Comparison of ENCODE assay signal across 14 cellular contexts in genomic region chr6:43468748-43469681, GRCh38. TPM values are rescaled to one million over a fixed set of nuclear protein-coding genes. Genes with fewer than 3 reads are reported as not detected.
DNase-seq lines count a peak whose midpoint lies in the region; FAIRE-seq and TF ChIP-seq lines count a peak whose summit lies in the region.
"Had no signal": no experiment of that assay in that cellular context is flagged by ENCODE, and none has a peak within 500 bp of the region (broad histone marks: within the 10 kb centered on the region; RNA-seq: fewer than 3 reads in every experiment).

No MANE protein-coding gene starts in this region.

- no peak overlapping the region for H3K9ac ChIP-seq in neuronal stem cell (ENCODE audit: low read depth, low read length, poor library complexity)

- peak; percentile 60 for FAIRE-seq in bronchial epithelial cell (lab: Jason Lieb, UNC)
- FAIRE-seq: astrocyte had no signal

- TF ChIP-seq CTCF in bronchial epithelial cell (IDR thresholded peaks at IDR 0.05; ENCODE audit: insufficient read depth, low read length, severe bottlenecking) = no peak

- H3K4me2 ChIP-seq in neuronal stem cell (ENCODE audit: insufficient read depth, low read length, poor library complexity, severe bottlenecking) = no peak overlapping the region

- H2BK120ac ChIP-seq in neuronal stem cell (ENCODE audit: low read depth, low read length) = peak overlapping the region; percentile 11

- H3K4me1 ChIP-seq in neuronal stem cell (ENCODE audit: control insufficient read depth in 2 of 2, insufficient read depth in 1 of 2, low read depth in 1 of 2, low read length in 2 of 2) = peaks cover 9% of the 10 kb centered on the region in 2 donors
- H3K4me1 ChIP-seq: HAP-1, tibial artery had no signal

- H3K27me3 ChIP-seq in bronchial epithelial cell (ENCODE audit: control insufficient read depth, insufficient read depth, low read length) (no peaks in the 10 kb centered on the region), neuronal stem cell (ENCODE audit: control insufficient read depth in 3 of 3, insufficient read depth in 3 of 3, low read depth in 1 of 3, low read length in 3 of 3) (peaks cover 0 to 23% (median 0%) of the 10 kb centered on the region in 3 experiments)

- peak overlapping the region; percentile 76 for H3K18ac ChIP-seq in neuronal stem cell (ENCODE audit: low read length)

- H2AFZ ChIP-seq in neuronal stem cell (ENCODE audit: low read length) = peak overlapping the region; percentile 86

- no peaks in the 10 kb centered on the region for H3K79me1 ChIP-seq in neuronal stem cell (ENCODE audit: low read depth, low read length)

- H4K91ac ChIP-seq in neuronal stem cell (ENCODE audit: low read depth, low read length, poor library complexity) = no peak overlapping the region

- H3K36me3 ChIP-seq in bronchial epithelial cell (ENCODE audit: control insufficient read depth, insufficient read depth, low read length) (no peaks in the 10 kb centered on the region), neuronal stem cell (replicated peaks in 1 of 2; ENCODE audit: control insufficient read depth in 2 of 2, insufficient read depth in 2 of 2, low read length in 2 of 2) (no peaks in the 10 kb centered on the region)
- H3K36me3 ChIP-seq: HAP-1, tibial artery had no signal

- H3K4ac ChIP-seq in neuronal stem cell (ENCODE audit: low read length) = no peak overlapping the region

- H2BK5ac ChIP-seq in neuronal stem cell (ENCODE audit: low read length) = peak overlapping the region; percentile 45

- H3K4me3 ChIP-seq in bronchial epithelial cell (ENCODE audit: low read depth, low read length) = no peak overlapping the region
- H3K4me3 ChIP-seq in neuronal stem cell (ENCODE audit: low read length in 2 of 2) = no peak overlapping the region
- H3K4me3 ChIP-seq: HAP-1, tibial artery had no signal

- H2BK15ac ChIP-seq in neuronal stem cell (ENCODE audit: low read length) = peak overlapping the region; percentile 22

- no peak overlapping the region for H3K14ac ChIP-seq in neuronal stem cell (ENCODE audit: low read length)

- H3K27ac ChIP-seq in neuronal stem cell (replicated peaks; ENCODE audit: low read length) = no peak overlapping the region
- H3K27ac ChIP-seq: 22Rv1, tibial artery had no signal

- H3K23ac ChIP-seq in neuronal stem cell (ENCODE audit: low read depth, low read length, poor library complexity) = no peak overlapping the region

- H2AK5ac ChIP-seq in neuronal stem cell (ENCODE audit: low read depth, low read length) = no peak overlapping the region

- H3K9me3 ChIP-seq in neuronal stem cell (replicated peaks in 1 of 2; ENCODE audit: control insufficient read depth in 2 of 2, insufficient read depth in 1 of 2, low read depth in 1 of 2, low read length in 2 of 2) = peaks cover 0 to 2% of the 10 kb centered on the region in 2 donors
- H3K9me3 ChIP-seq: HAP-1, tibial artery had no signal

- no CpG with 5 or more reads among the region's 13 CpGs for WGBS in neuronal stem cell (ENCODE audit: extremely low coverage in 2 of 2, insufficient read length in 2 of 2, insufficient replicate concordance in 1 of 2), 2 donors

- no peak overlapping the region for H2BK12ac ChIP-seq in neuronal stem cell (ENCODE audit: low read length)

- peak overlapping the region; percentile 66 for H4K8ac ChIP-seq in neuronal stem cell (ENCODE audit: low read depth, low read length)

- DNase-seq in NCI-H2081 (lab: John Stamatoyannopoulos, UW) (peak; percentile 10 to 66), NCI-H2081 treated with DMSO at 0.1 percent for 48 hours (lab: John Stamatoyannopoulos, UW) (no peak), bronchial epithelial cell (ENCODE audit: low read depth) (no peak), neuronal stem cell (ENCODE audit: low spot score) (no peak), NCI-H187 (lab: John Stamatoyannopoulos, UW) (no peak), NCI-H524 treated with DMSO at 0.1 percent for 48 hours (lab: John Stamatoyannopoulos, UW) (no peak)
- DNase-seq: activated naive CD4-positive, alpha-beta T cell; DMS 273 treated with DMSO at 0.1 percent for 48 hours; erythroblast; SHP77; tibial artery had no signal

RNA-seq across cellular contexts. Expression of gene TJAP1, which starts 8.4 kb away (rescaled TPM):
- total RNA-seq in bronchial epithelial cell = 6.1 and 6.6 TPM in 2 replicates
- polyA plus RNA-seq in neuronal stem cell (2013, experiment 1 of 2) = 30.3 TPM
- 28.9 TPM for polyA plus RNA-seq in neuronal stem cell (2013, experiment 2 of 2)

RNA-seq across cellular contexts. Expression of gene DLK2, which starts 13.7 kb away (rescaled TPM):
- total RNA-seq in bronchial epithelial cell = 4.1 and 8.2 TPM in 2 replicates
- polyA plus RNA-seq in neuronal stem cell (2013, experiment 1 of 2) = 1.5 TPM
- polyA plus RNA-seq in neuronal stem cell (2013, experiment 2 of 2) = 1.8 TPM

RNA-seq across cellular contexts. Expression of gene LRRC73, which starts 41.1 kb away (rescaled TPM):
- 0.13 and 0.26 TPM in 2 replicates for total RNA-seq in bronchial epithelial cell
- polyA plus RNA-seq in neuronal stem cell (2013, experiment 1 of 2) = 0.92 TPM
- polyA plus RNA-seq in neuronal stem cell (2013, experiment 2 of 2) = 0.98 TPM

RNA-seq across cellular contexts. Expression of gene ABCC10, which starts 41.7 kb away (rescaled TPM):
- 9.7 and 11.0 TPM in 2 replicates for total RNA-seq in bronchial epithelial cell
- 10.1 TPM for polyA plus RNA-seq in neuronal stem cell (2013, experiment 1 of 2)
- 10.6 TPM for polyA plus RNA-seq in neuronal stem cell (2013, experiment 2 of 2)

RNA-seq across cellular contexts. Expression of gene YIPF3, which starts 47.7 kb away (rescaled TPM):
- total RNA-seq in bronchial epithelial cell = 62.3 and 83.2 TPM in 2 replicates
- polyA plus RNA-seq in neuronal stem cell (2013, experiment 1 of 2) = 77.3 TPM
- 75.2 TPM for polyA plus RNA-seq in neuronal stem cell (2013, experiment 2 of 2)

Comparison
In these comparisons a context has a peak if more than half of its experiments do, and no peak if none do; other contexts are left out.
1. DNase-seq: peak in NCI-H2081 (2 of 2); none in NCI-H2081 treated with DMSO at 0.1 percent for 48 hours (single experiment), bronchial epithelial cell (single experiment), neuronal stem cell (single experiment), NCI-H187 (0 of 2) and NCI-H524 treated with DMSO at 0.1 percent for 48 hours (single experiment).